In genomic region chr1:88935522-88936222, GRCh38 we compare ENCODE assay signal across 8 cellular contexts. TPM values are rescaled to one million over a fixed set of nuclear protein-coding genes. Genes with fewer than 3 reads are reported as not detected.
A peak's percentile ranks its signal among the peaks of the same experiment; 100 is the strongest.
DNase-seq lines count a peak whose midpoint lies in the region; TF ChIP-seq lines count a peak whose summit lies in the region.

No MANE protein-coding gene starts in this region.

- CTCF ChIA-PET in AG04450 (lab: Charles Lee) = interaction anchor here (0.7 to 1.0 kb wide), 6 partner anchors 10 to 288 kb away, joined by 3 to 6 read pairs (median 4); no protein-coding TSS in a partner anchor

- H3K36me3 ChIP-seq in transverse colon = peaks cover 0 to 51% (median 14%) of the 10 kb centered on the region in 4 donors

- POLR2A ChIA-PET in AG04450 (lab: Yijun Ruan, JAX) = no interaction called here

- TF ChIP-seq CTCF in AG04450 (IDR thresholded peaks at IDR 0.05; ENCODE audit: low read depth, low read length) (peak; percentile 67), GM12864 (IDR thresholded peaks at IDR 0.05; ENCODE audit: low read depth, low read length, missing control alignments) (peak; percentile 47), VCaP (conservative IDR thresholded peaks at IDR 0.05) (peak; percentile 77), transverse colon (IDR thresholded peaks at IDR 0.05) (peak; percentile 52 to 74 (median 68))

- H3K9me3 ChIP-seq in AG04450 (ENCODE audit: control insufficient read depth, insufficient read depth, low read length) (no peaks in the 10 kb centered on the region), transverse colon (no peaks in the 10 kb centered on the region)

- TF ChIP-seq POLR2A in transverse colon (IDR thresholded peaks at IDR 0.05) = no peak

- peak; percentile 8 for DNase-seq in AG04450 (ENCODE audit: low read depth, low spot score)
- DNase-seq in GM12864 (ENCODE audit: low read depth) = no peak
- DNase-seq in NCI-H1417 (lab: John Stamatoyannopoulos, UW) = peak in 2 of 3 experiments; percentile 12 to 52
- DNase-seq in hepatic stellate cell (ENCODE audit: low spot score) = peak; percentile 11
- no peak for DNase-seq in transverse colon
- no peak for DNase-seq in islet precursor cell
- DNase-seq in amygdala (lab: John Stamatoyannopoulos, UW) = no peak

- intact Hi-C loops in transverse colon (cut with DNase I; ENCODE audit: low total_unique reads) = no loop called here

- no peaks in the 10 kb centered on the region for H3K4me1 ChIP-seq in transverse colon

- H3K4me3 ChIP-seq in AG04450 (ENCODE audit: low read depth, low read length) (no peak overlapping the region), GM12864 (ENCODE audit: low read depth, low read length) (no peak overlapping the region), transverse colon (no peak overlapping the region)

- H3K27me3 ChIP-seq in AG04450 (ENCODE audit: control insufficient read depth, insufficient read depth, low read length) = no peaks in the 10 kb centered on the region
- H3K27me3 ChIP-seq in transverse colon = no peaks in the 10 kb centered on the region

- H3K27ac ChIP-seq in AG04450 (ENCODE audit: low read depth, low read length) = no peak overlapping the region
- no peak overlapping the region for H3K27ac ChIP-seq in VCaP
- no peak overlapping the region for H3K27ac ChIP-seq in transverse colon

- in situ Hi-C loops in transverse colon (cut with MboI; ENCODE audit: low pct_ligation_motif_present in 1 of 4, low pct_unique_long_range_greater_than_20kb in 1 of 4, low sequenced_read_pairs in 3 of 4) = no loop called here

- no peak for TF ChIP-seq EP300 in transverse colon (IDR thresholded peaks at IDR 0.05; ENCODE audit: low read depth)

- 64 to 65% methylated on average over 5 of the region's 5 CpGs for WGBS in transverse colon (ENCODE audit: low coverage in 1 of 2), 2 donors

RNA-seq across cellular contexts. Expression of gene GTF2B, which starts 44.3 kb away (rescaled TPM):
- 37.1 and 51.7 TPM in 2 replicates for polyA plus RNA-seq in AG04450 (2011; rRNA removed)
- 25.7 and 28.8 TPM in 2 replicates for polyA minus RNA-seq in AG04450 (2011; rRNA and poly(A)+ RNA removed)
- total RNA-seq in transverse colon = 10 to 100 TPM in 3 of 4 donors, 1 to 10 TPM in 1; 6.0 to 30.4 (median 22.1) TPM

RNA-seq across cellular contexts. Expression of gene KYAT3, which starts 56.8 kb away (rescaled TPM):
- 40.9 and 54.9 TPM in 2 replicates for polyA plus RNA-seq in AG04450 (2011; rRNA removed)
- 13.1 and 24.1 TPM in 2 replicates for polyA minus RNA-seq in AG04450 (2011; rRNA and poly(A)+ RNA removed)
- 10 to 100 TPM in 3 of 4 donors, 1 to 10 TPM in 1; 7.8 to 23.3 (median 20.5) TPM for total RNA-seq in transverse colon

RNA-seq across cellular contexts. Expression of gene RBMXL1, which starts 56.8 kb away (rescaled TPM):
- 7.1 and 8.8 TPM in 2 replicates for polyA plus RNA-seq in AG04450 (2011; rRNA removed)
- 7.0 and 9.4 TPM in 2 replicates for polyA minus RNA-seq in AG04450 (2011; rRNA and poly(A)+ RNA removed)
- total RNA-seq in transverse colon = 10 to 100 TPM in 2 of 4 donors, 1 to 10 TPM in 2; 7.2 to 14.9 (median 10.0) TPM

Comparison
In these comparisons a context has a peak if more than half of its experiments do, and no peak if none do; other contexts are left out.
1. DNase-seq: peak in AG04450 (single experiment), NCI-H1417 (2 of 3) and hepatic stellate cell (single experiment); none in GM12864 (single experiment), transverse colon (single experiment), islet precursor cell (single experiment) and amygdala (0 of 56).
2. Peak in every context shown above with its lines, with median percentiles within 50 percentile points of each other: CTCF ChIP-seq.